26 cellular contexts compared by ENCODE assay signal in genomic region chr7:13952921-13953320, GRCh38.
"Had no signal": no experiment of that assay in that cellular context is flagged by ENCODE, and none has a peak within 500 bp of the region (broad histone marks: within the 10 kb centered on the region; RNA-seq: fewer than 3 reads in every experiment).

No MANE protein-coding gene starts in this region.

- ATAC-seq: esophagus mucosa; foreskin keratinocyte; gastroesophageal sphincter; left lobe of liver; naive thymus-derived CD4-positive, alpha-beta T cell; pancreas; stimulated activated naive CD8-positive, alpha-beta T cell treated with anti-CD3 and anti-CD28 coated beads, Interleukin-15, amount 100 ng/mL, for 72 hours had no signal

- H3K27ac Mint-ChIP-seq: naive thymus-derived CD4-positive, alpha-beta T cell; nephron; stimulated activated naive CD8-positive, alpha-beta T cell treated with anti-CD3 and anti-CD28 coated beads, Interleukin-15, amount 100 ng/mL, for 72 hours had no signal

- H3K27ac ChIP-seq: epithelial cell of prostate, foreskin keratinocyte, gastroesophageal sphincter, heart left ventricle, hepatocyte, pancreas, right atrium auricular region, suprapubic skin, vagina had no signal

- DNase-seq: effector CD4-positive, alpha-beta T cell; foreskin keratinocyte; heart left ventricle; kidney; midbrain; naive thymus-derived CD4-positive, alpha-beta T cell; nucleus accumbens; pancreas; stimulated activated CD4-positive, alpha-beta T cell treated with anti-CD3 and anti-CD28 coated beads, Interleukin-12 subunit alpha, Interleukin-12 subunit beta, amount 100 ng/mL, for 4 hours; stimulated activated CD4-positive, alpha-beta T cell treated with anti-CD3 and anti-CD28 coated beads, Interleukin-1b, Interleukin-23, amount 100 ng/mL, for 48 hours; stimulated activated CD4-positive, alpha-beta T cell treated with anti-CD3 and anti-CD28 coated beads, Interleukin-4, amount 100 ng/mL, for 1 hour; stimulated activated CD8-positive, alpha-beta memory T cell treated with anti-CD3 and anti-CD28 coated beads, Interleukin-4, amount 100 ng/mL, for 48 hours; stimulated activated naive CD4-positive, alpha-beta T cell; stimulated activated naive CD8-positive, alpha-beta T cell treated with anti-CD3 and anti-CD28 coated beads, Interleukin-15, amount 100 ng/mL, for 72 hours; trophoblast cell had no signal

- H3K36me3 Mint-ChIP-seq: naive thymus-derived CD4-positive, alpha-beta T cell had no signal

- H3K27me3 ChIP-seq: dorsolateral prefrontal cortex, foreskin keratinocyte, gastroesophageal sphincter, heart left ventricle, hepatocyte, pancreas, right atrium auricular region, suprapubic skin, vagina had no signal

- H3K4me1 Mint-ChIP-seq: naive thymus-derived CD4-positive, alpha-beta T cell; stimulated activated naive CD8-positive, alpha-beta T cell treated with anti-CD3 and anti-CD28 coated beads, Interleukin-15, amount 100 ng/mL, for 72 hours had no signal

- H3K27me3 Mint-ChIP-seq: stimulated activated naive CD8-positive, alpha-beta T cell treated with anti-CD3 and anti-CD28 coated beads, Interleukin-15, amount 100 ng/mL, for 72 hours had no signal

- H3K9me3 Mint-ChIP-seq: nephron; stimulated activated naive CD8-positive, alpha-beta T cell treated with anti-CD3 and anti-CD28 coated beads, Interleukin-15, amount 100 ng/mL, for 72 hours had no signal

- H3K9me3 ChIP-seq: gastroesophageal sphincter, heart left ventricle, pancreas, right atrium auricular region, suprapubic skin, vagina had no signal

- H3K4me1 ChIP-seq: foreskin keratinocyte, pancreas, right atrium auricular region, suprapubic skin, vagina had no signal

- H3K79me2 ChIP-seq: hepatocyte had no signal

- H3K4me3 Mint-ChIP-seq: naive thymus-derived CD4-positive, alpha-beta T cell; nephron; stimulated activated naive CD8-positive, alpha-beta T cell treated with anti-CD3 and anti-CD28 coated beads, Interleukin-15, amount 100 ng/mL, for 72 hours had no signal

- H2AFZ ChIP-seq: hepatocyte had no signal

- H3K4me2 ChIP-seq: hepatocyte, smooth muscle cell had no signal
